In genomic region chr12:42144174-42144423, GRCh38 we compare ENCODE assay signal across 8 cellular contexts. TPM values are rescaled to one million over a fixed set of nuclear protein-coding genes. Genes with fewer than 3 reads are reported as not detected.
A peak's percentile ranks its signal among the peaks of the same experiment; 100 is the strongest.
DNase-seq lines count a peak whose midpoint lies in the region; ATAC-seq and TF ChIP-seq lines count a peak whose summit lies in the region.

No MANE protein-coding gene starts in this region.

- H3K36me3 ChIP-seq in Panc1 (ENCODE audit: control insufficient read depth, insufficient read depth, low read length), result no peaks in the 10 kb centered on the region; the same call in 1 of the 2 replicates
- no peaks in the 10 kb centered on the region for H3K36me3 ChIP-seq in sigmoid colon

- CTCF ChIA-PET in Panc1 (lab: Charles Lee), result no interaction called here

- POLR2A ChIA-PET in Panc1 (lab: Charles Lee), result no interaction called here

- no peak for TF ChIP-seq POLR2A in sigmoid colon (IDR thresholded peaks at IDR 0.05)

- peak overlapping the region; percentile 94 for H3K27ac ChIP-seq in 22Rv1
- peak overlapping the region; percentile 93 for H3K27ac ChIP-seq in Panc1 (ENCODE audit: low read length)
- H3K27ac ChIP-seq in sigmoid colon, result peak overlapping the region; percentile 87 to 90 (median 90)

- H3K4me1 ChIP-seq in Panc1 (ENCODE audit: control insufficient read depth, insufficient read depth, low read length) (peaks cover 29% of the 10 kb centered on the region), sigmoid colon (peaks cover 0 to 16% (median 10%) of the 10 kb centered on the region in 4 donors)

- H3K27me3 ChIP-seq in Panc1 (ENCODE audit: control insufficient read depth, insufficient read depth, low read length), result no peaks in the 10 kb centered on the region
- H3K27me3 ChIP-seq in sigmoid colon, result no peaks in the 10 kb centered on the region

- H3K4me3 ChIP-seq in Panc1 (ENCODE audit: low read depth in 2 of 2, low read length in 2 of 2), result peak overlapping the region; percentile 70 to 88
- H3K4me3 ChIP-seq in fibroblast of mammary gland (ENCODE audit: control insufficient read depth, low read depth, low read length), result peak overlapping the region; percentile 64
- H3K4me3 ChIP-seq in sigmoid colon, result peak overlapping the region; percentile 49 to 78 (median 72)

- peak; percentile 43 for ATAC-seq in GM18907 (IDR thresholded peaks at IDR 0.05; ENCODE audit: unreplicated experiment)
- no peak; the same call in 1 of the 2 replicates for ATAC-seq in Panc1

- TF ChIP-seq CTCF in 22Rv1 (IDR thresholded peaks at IDR 0.05), result no peak
- TF ChIP-seq CTCF in Panc1 (IDR thresholded peaks at IDR 0.05), result no peak
- TF ChIP-seq CTCF in fibroblast of mammary gland (conservative IDR thresholded peaks at IDR 0.05; ENCODE audit: control insufficient read depth, insufficient read depth, low read depth, low read length), result no peak
- TF ChIP-seq CTCF in sigmoid colon (IDR thresholded peaks at IDR 0.05), result no peak

- DNase-seq in Panc1 (ENCODE audit: low read depth, low spot score), result no peak
- no peak for DNase-seq in fibroblast of mammary gland (ENCODE audit: low read depth)
- DNase-seq in sigmoid colon, result no peak
- no peak for DNase-seq in AG08395 (ENCODE audit: low spot score)
- DNase-seq in mucosa of gallbladder (ENCODE audit: low spot score), result no peak
- no peak for DNase-seq in DMS153 (lab: John Stamatoyannopoulos, UW)

- intact Hi-C loops in Panc1 (cut with micrococcal nuclease; ENCODE audit: unreplicated experiment), result loop anchor here (10.0 kb wide), 1 partner anchor 91 kb away; the partner anchor contains the start of gene YAF2
- intact Hi-C loops in sigmoid colon (cut with DNase I), result loop anchor here (1.0 to 2.0 kb wide), 2 partner anchors 95 to 188 kb away; partner anchors contain the start of gene YAF2

- no peak for TF ChIP-seq EP300 in sigmoid colon (IDR thresholded peaks at IDR 0.05)

- BruUV-seq in Panc1 (replicated peaks; lab: Mats Ljungman, UMichigan), result no TSS peak

- no peaks in the 10 kb centered on the region for H3K9me3 ChIP-seq in Panc1 (ENCODE audit: control insufficient read depth, insufficient read depth, low read depth, low read length)
- H3K9me3 ChIP-seq in sigmoid colon, result no peaks in the 10 kb centered on the region

- in situ Hi-C loops in Panc1 (cut with HindIII; ENCODE audit: low pct_unique_long_range_greater_than_20kb, low sequenced_read_pairs), result no loop called here

- WGBS in sigmoid colon, 2 donors, result 1% methylated on average over 23 of the region's 23 CpGs

RNA-seq across cellular contexts. Expression of gene GXYLT1, which starts 0.6 kb away (rescaled TPM):
- total RNA-seq in Panc1 (2021; ENCODE audit: unreplicated experiment) (17.4 TPM), sigmoid colon (10 to 100 TPM in 3 of 4 donors, 1 to 10 TPM in 1; 8.8 to 14.3 (median 11.5) TPM), mucosa of gallbladder (9.6 TPM)
- 6.5 TPM for polyA plus RNA-seq in Panc1 (2012; ENCODE audit: insufficient read length)
- polyA plus RNA-seq in sigmoid colon, result 1 to 10 TPM in 2 of 3 donors, under 1 TPM in 1; 0.92 to 2.8 (median 1.2) TPM
